ENCODE assay signal across 2 cellular contexts in the genomic region with DNA sequence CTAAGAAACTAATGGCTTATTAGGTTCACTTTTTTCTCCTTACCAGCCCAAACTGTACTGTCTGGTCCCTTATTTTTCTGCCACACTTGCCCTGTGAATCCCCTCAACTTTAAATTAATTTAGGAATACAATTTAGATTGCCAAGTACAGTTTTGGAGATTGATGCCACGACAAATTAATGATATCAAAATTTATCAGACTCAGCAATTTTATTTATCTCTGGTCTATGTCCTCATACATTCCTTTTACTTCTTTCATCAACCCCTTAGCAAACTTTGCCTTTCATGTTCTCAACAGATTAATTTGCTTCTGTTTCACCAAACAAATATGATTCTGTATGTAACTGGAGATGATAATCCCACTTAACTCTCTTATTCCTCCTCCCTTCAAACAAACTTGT.
TF ChIP-seq lines count a peak whose summit lies in the region.

No MANE protein-coding gene starts in this region.

TF ChIP-seq in HepG2, 621 proteins besides CTCF, POLR2A, EP300 and RAD21:
- peak; percentile 79 to 91 for TF ChIP-seq MAFK (conservative IDR thresholded peaks at IDR 0.05 in 1 of 2, IDR thresholded peaks at IDR 0.05 in 1 of 2; ENCODE audit: low read length in 2 of 2)
- peak; percentile 89 for TF ChIP-seq MAFF (IDR thresholded peaks at IDR 0.05; ENCODE audit: low read depth, low read length)
- no peak for TF ChIP-seq HNRNPL (IDR thresholded peaks at IDR 0.05; ENCODE audit: low read depth, low read length)
TF ChIP-seq in HepG2: peak in this region for 2.

TF ChIP-seq in H1, 55 proteins besides CTCF, POLR2A, EP300 and RAD21:
- no peak for TF ChIP-seq NANOG (IDR thresholded peaks at IDR 0.05; ENCODE audit: insufficient read depth, low read depth, low read length, poor library complexity, severe bottlenecking)
- TF ChIP-seq GABPA (IDR thresholded peaks at IDR 0.05; ENCODE audit: borderline replicate concordance, insufficient read depth, low read length), result no peak
- 0 out of 2 replicates have a peak, but pooled peaks have one; percentile 5 for TF ChIP-seq MAFK (IDR thresholded peaks at IDR 0.05; ENCODE audit: low read depth, low read length)
